ENCODE assay signal across 17 cellular contexts in the genomic region with DNA sequence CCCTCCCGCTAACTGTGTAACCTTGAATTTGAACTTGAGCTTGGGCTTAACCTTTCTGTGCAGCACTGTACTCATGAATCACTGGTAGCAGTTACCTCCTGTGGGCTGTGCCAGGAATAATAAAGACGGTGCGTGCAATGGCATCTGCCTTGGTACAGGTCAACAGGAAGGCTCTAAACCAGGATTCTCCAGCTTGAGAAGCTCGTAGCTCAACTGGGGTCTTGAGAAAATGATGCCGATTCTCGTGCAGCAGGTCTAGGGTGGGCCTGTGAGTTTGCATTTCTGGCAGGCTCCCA.
DNase-seq lines count a peak whose midpoint lies in the region; ATAC-seq and TF ChIP-seq lines count a peak whose summit lies in the region.
"Had no signal": no experiment of that assay in that cellular context is flagged by ENCODE, and none has a peak within 500 bp of the region (broad histone marks: within the 10 kb centered on the region; RNA-seq: fewer than 3 reads in every experiment).

No MANE protein-coding gene starts in this region.

- no CpG with 5 or more reads among the region's 6 CpGs for WGBS in trophoblast cell (ENCODE audit: extremely low coverage, insufficient coverage, insufficient read length)

- H3K27me3 Mint-ChIP-seq in glutamatergic neuron (ENCODE audit: unreplicated experiment): peaks cover 9% of the 10 kb centered on the region

- H3K36me3 ChIP-seq in SU-DHL-6 (ENCODE audit: low read length) (no peaks in the 10 kb centered on the region), trophoblast cell (ENCODE audit: control insufficient read depth in 1 of 2, insufficient read depth in 2 of 2, low read length in 2 of 2) (no peaks in the 10 kb centered on the region)
- H3K36me3 ChIP-seq: tibial artery had no signal

- H3K9me3 Mint-ChIP-seq in glutamatergic neuron (ENCODE audit: unreplicated experiment): peaks cover 9% of the 10 kb centered on the region
- H3K9me3 Mint-ChIP-seq: natural killer cell treated with Interleukin-12 subunit alpha and Interleukin-12 subunit beta and Interleukin-15 and Interleukin-18, amount 100 ng/mL, for 72 hours had no signal

- H3K4me3 ChIP-seq in SU-DHL-6 (ENCODE audit: insufficient read depth, low read length, poor library complexity, severe bottlenecking) (no peak overlapping the region), trophoblast cell (ENCODE audit: low read depth, low read length) (no peak overlapping the region)
- H3K4me3 ChIP-seq: lung, tibial artery had no signal

- H3K18ac ChIP-seq in trophoblast cell (ENCODE audit: low read length): no peak overlapping the region

- DNase-seq in DMS 273 (lab: John Stamatoyannopoulos, UW; ENCODE audit: unreplicated experiment): peak; percentile 32
- DNase-seq in DMS 273 treated with DMSO at 0.1 percent for 48 hours (lab: John Stamatoyannopoulos, UW): no peak
- DNase-seq in iris pigment epithelial cell (ENCODE audit: low read depth): peak; percentile 42
- DNase-seq in trophoblast cell: no peak
- DNase-seq in SHP77 (lab: John Stamatoyannopoulos, UW): no peak
- no peak for DNase-seq in glutamatergic neuron
- DNase-seq: activated CD4-positive, alpha-beta T cell treated with anti-CD3 and anti-CD28 coated beads, Interleukin-2, amount 50 U/mL, for 48 hours; activated T-cell treated with anti-CD3 and anti-CD28 coated beads, Interleukin-2, amount 50 U/mL, for 48 hours; caudate nucleus; NCI-H1105 treated with DMSO at 0.1 percent for 48 hours; SW 1271 had no signal

- no peak overlapping the region for H3K4me3 Mint-ChIP-seq in glutamatergic neuron (ENCODE audit: unreplicated experiment)
- H3K4me3 Mint-ChIP-seq: natural killer cell treated with Interleukin-12 subunit alpha and Interleukin-12 subunit beta and Interleukin-15 and Interleukin-18, amount 100 ng/mL, for 72 hours had no signal

- H2BK120ac ChIP-seq in trophoblast cell (ENCODE audit: insufficient read depth, low read length, poor library complexity): no peak overlapping the region

- no peak overlapping the region for H2AFZ ChIP-seq in SU-DHL-6 (ENCODE audit: low read depth, low read length, severe bottlenecking)
- no peak overlapping the region for H2AFZ ChIP-seq in trophoblast cell (ENCODE audit: insufficient read depth, low read length, poor library complexity)

- H2BK5ac ChIP-seq in trophoblast cell (ENCODE audit: low read depth, low read length, poor library complexity): no peak overlapping the region

- H3K4me2 ChIP-seq in SU-DHL-6 (ENCODE audit: low read depth, low read length, poor library complexity, severe bottlenecking) (no peak overlapping the region), trophoblast cell (ENCODE audit: low read length) (no peak overlapping the region)

- H3K23ac ChIP-seq in trophoblast cell (ENCODE audit: low read length): no peak overlapping the region

- H3K27me3 ChIP-seq in SU-DHL-6 (ENCODE audit: low read length) (no peaks in the 10 kb centered on the region), trophoblast cell (ENCODE audit: insufficient read depth, low read length) (no peaks in the 10 kb centered on the region)
- H3K27me3 ChIP-seq: tibial artery had no signal

- H3K4me1 Mint-ChIP-seq in glutamatergic neuron (ENCODE audit: low read depth, unreplicated experiment): peaks cover 59% of the 10 kb centered on the region

- no peak overlapping the region for H3K4ac ChIP-seq in trophoblast cell (ENCODE audit: low read depth, low read length)

- H3F3A ChIP-seq in SU-DHL-6 (ENCODE audit: insufficient read depth): peaks cover 34% of the 10 kb centered on the region

- ATAC-seq in HG03039 (IDR thresholded peaks at IDR 0.05; ENCODE audit: unreplicated experiment): no peak

- peaks cover 73% of the 10 kb centered on the region for H3K79me2 ChIP-seq in SU-DHL-6 (ENCODE audit: insufficient read depth, low read length)
- H3K79me2 ChIP-seq in trophoblast cell (ENCODE audit: control insufficient read depth, insufficient read depth, low read length, poor library complexity): peaks cover 2% of the 10 kb centered on the region

- peak overlapping the region; percentile 20 for H4K91ac ChIP-seq in trophoblast cell (ENCODE audit: low read depth, low read length)

- H3K14ac ChIP-seq in trophoblast cell (ENCODE audit: low read length): no peak overlapping the region

- no peak overlapping the region for H2AK5ac ChIP-seq in trophoblast cell (ENCODE audit: low read length)

- H2BK12ac ChIP-seq in trophoblast cell (ENCODE audit: low read length): peak overlapping the region; percentile 70

- H3K9me3 ChIP-seq in SU-DHL-6 (ENCODE audit: insufficient read depth, low read length) (no peaks in the 10 kb centered on the region), trophoblast cell (ENCODE audit: insufficient read depth, low read depth, low read length) (no peaks in the 10 kb centered on the region)
- H3K9me3 ChIP-seq: tibial artery had no signal

- H3K36me3 Mint-ChIP-seq in glutamatergic neuron (ENCODE audit: unreplicated experiment): peaks cover 4% of the 10 kb centered on the region
- H3K36me3 Mint-ChIP-seq: natural killer cell treated with Interleukin-12 subunit alpha and Interleukin-12 subunit beta and Interleukin-15 and Interleukin-18, amount 100 ng/mL, for 72 hours had no signal

- H3K27ac ChIP-seq in SU-DHL-6 (ENCODE audit: low read depth, low read length) (peak overlapping the region; percentile 15; the same call in 1 of the 2 replicates), trophoblast cell (ENCODE audit: low read depth, low read length) (no peak overlapping the region)
- H3K27ac ChIP-seq: 22Rv1, tibial artery had no signal

- no peak overlapping the region for H4K8ac ChIP-seq in trophoblast cell (ENCODE audit: low read depth, low read length)

- TF ChIP-seq CTCF in SU-DHL-6 (IDR thresholded peaks at IDR 0.05; ENCODE audit: insufficient read depth, low read length, poor library complexity, severe bottlenecking): no peak
- no peak for TF ChIP-seq CTCF in glutamatergic neuron (IDR thresholded peaks at IDR 0.05; ENCODE audit: partially characterized antibody, unreplicated experiment)

- no peak overlapping the region for H3K27ac Mint-ChIP-seq in glutamatergic neuron (ENCODE audit: unreplicated experiment)
- H3K27ac Mint-ChIP-seq: natural killer cell treated with Interleukin-12 subunit alpha and Interleukin-12 subunit beta and Interleukin-15 and Interleukin-18, amount 100 ng/mL, for 72 hours had no signal

- H3K9me2 ChIP-seq in SU-DHL-6 (replicated peaks; ENCODE audit: insufficient read depth, low read length): no peaks in the 10 kb centered on the region

- H3K4me1 ChIP-seq in trophoblast cell (ENCODE audit: control insufficient read depth in 1 of 2, insufficient read depth in 2 of 2, low read length in 2 of 2): peaks cover 25 to 43% of the 10 kb centered on the region in 2 experiments

- H3K79me1 ChIP-seq in trophoblast cell (ENCODE audit: low read length): peaks cover 21% of the 10 kb centered on the region

- H3K9ac ChIP-seq in SU-DHL-6 (ENCODE audit: low read length): no peak overlapping the region
- no peak overlapping the region for H3K9ac ChIP-seq in trophoblast cell (ENCODE audit: low read length)

- no peaks in the 10 kb centered on the region for H4K20me1 ChIP-seq in SU-DHL-6 (ENCODE audit: low read depth, low read length)

- H4K12ac ChIP-seq in trophoblast cell (ENCODE audit: low read depth, low read length): no peak overlapping the region

Comparison
In these comparisons a context has a peak if more than half of its experiments do, and no peak if none do; other contexts are left out.
1. DNase-seq: peak in DMS 273 (single experiment) and iris pigment epithelial cell (single experiment); none in DMS 273 treated with DMSO at 0.1 percent for 48 hours (single experiment), trophoblast cell (0 of 2), SHP77 (0 of 2) and glutamatergic neuron (single experiment).